Comparison of ENCODE assay signal across 23 cellular contexts in genomic region chr5:134420326-134420725, GRCh38. TPM values are rescaled to one million over a fixed set of nuclear protein-coding genes. Genes with fewer than 3 reads are reported as not detected.
DNase-seq lines count a peak whose midpoint lies in the region; ATAC-seq, FAIRE-seq and TF ChIP-seq lines count a peak whose summit lies in the region.
"Had no signal": no experiment of that assay in that cellular context is flagged by ENCODE, and none has a peak within 500 bp of the region (broad histone marks: within the 10 kb centered on the region; RNA-seq: fewer than 3 reads in every experiment).

No MANE protein-coding gene starts in this region.

- dilution Hi-C loops in endothelial cell of umbilical vein (cut with MboI; ENCODE audit: extremely low pct_ligation_motif_present, low sequenced_read_pairs): no loop called here

- H4K20me1 ChIP-seq in endothelial cell of umbilical vein (replicated peaks; ENCODE audit: control insufficient read depth, extremely low read depth, insufficient read depth, low read length): no peaks in the 10 kb centered on the region

- peak; percentile 78 for DNase-seq in EL
- peak; percentile 59 for DNase-seq in RCC 7860 (ENCODE audit: low spot score)
- DNase-seq in endothelial cell of umbilical vein (ENCODE audit: low read depth, low spot score): no peak
- DNase-seq in mucosa of descending colon: no peak
- DNase-seq in activated CD4-positive, alpha-beta T cell treated with anti-CD3 and anti-CD28 coated beads, Interleukin-2, amount 50 U/mL, for 48 hours: no peak
- DNase-seq in NCI-H146 treated with DMSO at 0.1 percent for 48 hours (lab: John Stamatoyannopoulos, UW; ENCODE audit: unreplicated experiment): no peak
- DNase-seq in DMS153 (lab: John Stamatoyannopoulos, UW): no peak
- DNase-seq: activated CD8-positive, alpha-beta memory T cell treated with anti-CD3 and anti-CD28 coated beads, Interleukin-2, amount 10 ng/mL, durations not matched to agents 7 days and 5 days; activated naive CD8-positive, alpha-beta T cell treated with anti-CD3 and anti-CD28 coated beads, Interleukin-2, amount 50 U/mL, for 24 hours; CD8-positive, alpha-beta memory T cell; midbrain; NCI-H1694 treated with DMSO at 0.1 percent for 48 hours; NCI-H748 treated with DMSO at 0.1 percent for 48 hours; nephron progenitor cell; SIG-M5; sigmoid colon; stimulated activated CD4-positive, alpha-beta T cell treated with anti-CD3 and anti-CD28 coated beads, Interleukin-1b, Interleukin-23, amount 100 ng/mL, for 48 hours; stimulated activated naive CD4-positive, alpha-beta T cell; T-cell had no signal

- H2AFZ ChIP-seq in endothelial cell of umbilical vein (ENCODE audit: low read depth, low read length): no peak overlapping the region

- H3K27me3 ChIP-seq in endothelial cell of umbilical vein (ENCODE audit: control insufficient read depth in 2 of 2, insufficient read depth in 2 of 2, low read length in 2 of 2): no peaks in the 10 kb centered on the region
- H3K27me3 ChIP-seq: sigmoid colon had no signal

- peak; percentile 36 for FAIRE-seq in RCC 7860 (lab: Jason Lieb, UNC)
- FAIRE-seq in endothelial cell of umbilical vein (lab: Jason Lieb, UNC): peak; percentile 31
- FAIRE-seq: TTC549 had no signal

- no peak overlapping the region for H3K27ac ChIP-seq in endothelial cell of umbilical vein (ENCODE audit: insufficient read depth, low read depth, low read length)
- H3K27ac ChIP-seq: epithelial cell of prostate, sigmoid colon had no signal

- TF ChIP-seq CTCF in endothelial cell of umbilical vein (IDR thresholded peaks at IDR 0.05; ENCODE audit: extremely low read depth in 1 of 2, insufficient read depth in 1 of 2, low read depth in 1 of 2, low read length in 2 of 2): no peak
- no peak for TF ChIP-seq CTCF in mucosa of descending colon (IDR thresholded peaks at IDR 0.05)

- intact Hi-C loops in endothelial cell of umbilical vein (cut with micrococcal nuclease): no loop called here
- intact Hi-C loops in mucosa of descending colon (cut with DNase I, micrococcal nuclease): no loop called here

- H3K9ac ChIP-seq in endothelial cell of umbilical vein (replicated peaks; ENCODE audit: extremely low read depth, insufficient read depth, low read length): no peak overlapping the region

- H3K79me2 ChIP-seq in endothelial cell of umbilical vein (ENCODE audit: control insufficient read depth, insufficient read depth, low read length): no peaks in the 10 kb centered on the region

- POLR2A ChIA-PET in endothelial cell of umbilical vein (lab: Charles Lee): no interaction called here

- H3K9me1 ChIP-seq in endothelial cell of umbilical vein (replicated peaks; ENCODE audit: control insufficient read depth, extremely low read depth, insufficient read depth, low read length): no peaks in the 10 kb centered on the region

- no peaks in the 10 kb centered on the region for H3K36me3 ChIP-seq in endothelial cell of umbilical vein (ENCODE audit: control insufficient read depth in 2 of 2, extremely low read depth in 1 of 2, insufficient read depth in 2 of 2, low read length in 2 of 2)
- H3K36me3 ChIP-seq in mucosa of descending colon (ENCODE audit: low read depth): no peaks in the 10 kb centered on the region
- H3K36me3 ChIP-seq: sigmoid colon had no signal

- no TSS peak for BruUV-seq in endothelial cell of umbilical vein (replicated peaks; lab: Mats Ljungman, UMichigan)

- H3K9me3 ChIP-seq in endothelial cell of umbilical vein (replicated peaks; ENCODE audit: control insufficient read depth, insufficient read depth, low read length) (no peaks in the 10 kb centered on the region), mucosa of descending colon (peaks cover 6% of the 10 kb centered on the region)

- no peaks in the 10 kb centered on the region for H3K4me1 ChIP-seq in endothelial cell of umbilical vein (ENCODE audit: control insufficient read depth, extremely low read depth, insufficient read depth, low read length)
- H3K4me1 ChIP-seq in mucosa of descending colon (ENCODE audit: low read depth): peaks cover 15% of the 10 kb centered on the region
- H3K4me1 ChIP-seq: sigmoid colon had no signal

- CTCF ChIA-PET in endothelial cell of umbilical vein (lab: Charles Lee): interaction anchor here (0.9 kb wide), 1 partner anchor 9 kb away, joined by 3 read pairs; the partner anchor contains the start of gene CDKN2AIPNL

- H3K4me3 ChIP-seq in endothelial cell of umbilical vein (replicated peaks in 1 of 3; ENCODE audit: insufficient read depth in 1 of 3, low read depth in 1 of 3, low read length in 3 of 3) (no peak overlapping the region), mucosa of descending colon (no peak overlapping the region)
- H3K4me3 ChIP-seq: sigmoid colon had no signal

- no peak for TF ChIP-seq POLR2A in endothelial cell of umbilical vein (IDR thresholded peaks at IDR 0.05; ENCODE audit: low read depth, low read length)

- ATAC-seq in mucosa of descending colon: peak; percentile 72
- ATAC-seq in HG02759 (IDR thresholded peaks at IDR 0.05; ENCODE audit: unreplicated experiment): no peak
- ATAC-seq: activated CD8-positive, alpha-beta memory T cell treated with anti-CD3 and anti-CD28 coated beads, Interleukin-2, amount 10 ng/mL, durations not matched to agents 7 days and 5 days; activated naive CD8-positive, alpha-beta T cell treated with anti-CD3 and anti-CD28 coated beads, Interleukin-2, amount 50 U/mL, for 24 hours; left lobe of liver; T-cell had no signal

- no peak overlapping the region for H3K4me2 ChIP-seq in endothelial cell of umbilical vein (ENCODE audit: insufficient read depth, low read length)

TF ChIP-seq in endothelial cell of umbilical vein, 7 proteins besides CTCF, POLR2A, EP300 and RAD21:
- TF ChIP-seq EZH2 (IDR thresholded peaks at IDR 0.05; ENCODE audit: borderline replicate concordance, low read depth, low read length, severe bottlenecking) (no peak), MYC (IDR thresholded peaks at IDR 0.05; ENCODE audit: low read depth, low read length) (no peak), JUN (IDR thresholded peaks at IDR 0.05; ENCODE audit: borderline replicate concordance, insufficient read depth, insufficient read length, low read depth) (no peak), MAX (IDR thresholded peaks at IDR 0.05; ENCODE audit: insufficient read depth, insufficient read length) (no peak), POLR2AphosphoS5 (IDR thresholded peaks at IDR 0.05; ENCODE audit: insufficient read depth, low read depth, low read length) (no peak), FOS (IDR thresholded peaks at IDR 0.05; ENCODE audit: borderline replicate concordance, insufficient read depth, low read length) (no peak)

RNA-seq across cellular contexts. Expression of gene CDKN2AIPNL, which starts 8.6 kb away (rescaled TPM):
- total RNA-seq in endothelial cell of umbilical vein (35.1 and 36.5 TPM in 2 replicates), mucosa of descending colon (10 to 100 TPM; 16.0 to 24.4 (median 17.1) TPM)
- polyA plus RNA-seq in endothelial cell of umbilical vein: 17.7 and 22.2 TPM in 2 replicates
- 26.2 and 26.7 TPM in 2 replicates for polyA plus RNA-seq in endothelial cell of umbilical vein (2011; cell fraction: cytosol; rRNA removed)
- 4.2 and 7.6 TPM in 2 replicates for polyA plus RNA-seq in endothelial cell of umbilical vein (2011; cell fraction: nucleus; rRNA removed)
- 25.0 and 30.5 TPM in 2 replicates for polyA plus RNA-seq in endothelial cell of umbilical vein (2012)
- 7.3 and 7.7 TPM in 2 replicates for polyA minus RNA-seq in endothelial cell of umbilical vein
- 14.2 TPM for polyA minus RNA-seq in endothelial cell of umbilical vein (2011; cell fraction: cytosol; rRNA and poly(A)+ RNA removed)
- polyA minus RNA-seq in endothelial cell of umbilical vein (2011; cell fraction: nucleus; rRNA and poly(A)+ RNA removed): 2.1 and 3.5 TPM in 2 replicates

RNA-seq across cellular contexts. Expression of gene UBE2B, which starts 49.0 kb away (rescaled TPM):
- 109 and 110 TPM in 2 replicates for total RNA-seq in endothelial cell of umbilical vein
- 23.9 and 37.8 TPM in 2 replicates for polyA plus RNA-seq in endothelial cell of umbilical vein
- 37.6 and 39.2 TPM in 2 replicates for polyA plus RNA-seq in endothelial cell of umbilical vein (2011; cell fraction: cytosol; rRNA removed)
- polyA plus RNA-seq in endothelial cell of umbilical vein (2011; cell fraction: nucleus; rRNA removed): 28.8 and 50.6 TPM in 2 replicates
- 65.9 and 97.4 TPM in 2 replicates for polyA plus RNA-seq in endothelial cell of umbilical vein (2012)
- polyA minus RNA-seq in endothelial cell of umbilical vein: 9.7 and 14.6 TPM in 2 replicates
- 42.6 TPM for polyA minus RNA-seq in endothelial cell of umbilical vein (2011; cell fraction: cytosol; rRNA and poly(A)+ RNA removed)
- 37.4 and 41.7 TPM in 2 replicates for polyA minus RNA-seq in endothelial cell of umbilical vein (2011; cell fraction: nucleus; rRNA and poly(A)+ RNA removed)
- 10 to 100 TPM; 84.4 to 99.5 (median 89.5) TPM for total RNA-seq in mucosa of descending colon

RNA-seq across cellular contexts. Expression of gene CDKL3, which starts 53.4 kb away (rescaled TPM):
- 0.76 and 1.1 TPM in 2 replicates for total RNA-seq in endothelial cell of umbilical vein
- 0.18 and 0.21 TPM in 2 replicates for polyA plus RNA-seq in endothelial cell of umbilical vein
- 0.43 and 0.62 TPM in 2 replicates for polyA plus RNA-seq in endothelial cell of umbilical vein (2011; cell fraction: cytosol; rRNA removed)
- polyA plus RNA-seq in endothelial cell of umbilical vein (2011; cell fraction: nucleus; rRNA removed): 0.85 and 1.1 TPM in 2 replicates
- polyA plus RNA-seq in endothelial cell of umbilical vein (2012): 0.55 and 0.72 TPM in 2 replicates
- not detected in 2 replicates for polyA minus RNA-seq in endothelial cell of umbilical vein
- polyA minus RNA-seq in endothelial cell of umbilical vein (2011; cell fraction: cytosol; rRNA and poly(A)+ RNA removed): not detected
- 0.19 and 0.48 TPM in 2 replicates for polyA minus RNA-seq in endothelial cell of umbilical vein (2011; cell fraction: nucleus; rRNA and poly(A)+ RNA removed)
- 1 to 10 TPM in 1 of 3 donors, not detected in 2; 3.2 TPM for total RNA-seq in mucosa of descending colon

Comparison
In these comparisons a context has a peak if more than half of its experiments do, and no peak if none do; other contexts are left out.
1. DNase-seq: peak in EL (single experiment) and RCC 7860 (single experiment); none in endothelial cell of umbilical vein (single experiment), mucosa of descending colon (0 of 3), activated CD4-positive, alpha-beta T cell treated with anti-CD3 and anti-CD28 coated beads, Interleukin-2, amount 50 U/mL, for 48 hours (0 of 2), NCI-H146 treated with DMSO at 0.1 percent for 48 hours (single experiment) and DMS153 (single experiment).